1 cellular context compared by ENCODE assay signal in the genomic region with DNA sequence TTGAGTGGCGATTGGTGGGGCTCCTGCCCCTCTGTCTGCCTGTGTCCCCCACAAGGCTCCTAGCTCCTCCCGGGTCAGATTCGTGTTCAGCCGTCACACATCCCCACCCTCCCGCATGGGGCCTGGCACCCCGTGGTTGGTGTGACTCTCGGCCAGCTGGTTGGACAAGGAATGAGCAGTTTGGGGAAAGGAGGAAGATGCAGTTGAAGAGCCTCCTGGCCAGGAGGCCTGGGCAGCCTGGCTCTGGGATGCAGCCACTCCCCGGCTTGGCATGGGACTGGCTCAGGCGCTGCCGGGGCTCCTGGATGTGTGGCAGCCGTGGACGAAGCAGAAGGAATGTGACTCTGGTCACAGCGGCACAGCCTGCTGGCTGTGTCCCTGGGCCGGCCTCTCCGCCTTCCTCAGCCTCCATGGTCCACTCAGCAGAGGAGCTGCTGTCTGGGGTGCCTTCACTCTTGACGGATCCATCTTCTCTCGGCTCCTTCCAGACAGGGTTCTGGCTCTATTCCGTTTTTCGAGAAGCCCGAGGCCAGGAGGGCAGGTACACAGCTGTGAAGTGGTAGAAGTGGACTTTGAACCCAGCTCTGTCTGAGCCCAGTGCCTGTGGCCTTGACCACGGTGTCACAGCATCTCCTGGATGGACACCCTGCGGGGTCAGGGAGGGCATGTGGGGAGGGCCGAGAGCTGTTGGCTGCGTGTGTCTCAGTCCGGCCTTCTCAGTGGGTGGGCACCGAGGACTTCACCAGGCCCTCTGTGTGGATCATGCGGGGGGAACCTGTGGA.
TF ChIP-seq lines count a peak whose summit lies in the region.

No MANE protein-coding gene starts in this region.

TF ChIP-seq in HepG2, 621 proteins besides CTCF, POLR2A, EP300 and RAD21 (continued from another document and continues in another):
- TF ChIP-seq, protein P1, sequence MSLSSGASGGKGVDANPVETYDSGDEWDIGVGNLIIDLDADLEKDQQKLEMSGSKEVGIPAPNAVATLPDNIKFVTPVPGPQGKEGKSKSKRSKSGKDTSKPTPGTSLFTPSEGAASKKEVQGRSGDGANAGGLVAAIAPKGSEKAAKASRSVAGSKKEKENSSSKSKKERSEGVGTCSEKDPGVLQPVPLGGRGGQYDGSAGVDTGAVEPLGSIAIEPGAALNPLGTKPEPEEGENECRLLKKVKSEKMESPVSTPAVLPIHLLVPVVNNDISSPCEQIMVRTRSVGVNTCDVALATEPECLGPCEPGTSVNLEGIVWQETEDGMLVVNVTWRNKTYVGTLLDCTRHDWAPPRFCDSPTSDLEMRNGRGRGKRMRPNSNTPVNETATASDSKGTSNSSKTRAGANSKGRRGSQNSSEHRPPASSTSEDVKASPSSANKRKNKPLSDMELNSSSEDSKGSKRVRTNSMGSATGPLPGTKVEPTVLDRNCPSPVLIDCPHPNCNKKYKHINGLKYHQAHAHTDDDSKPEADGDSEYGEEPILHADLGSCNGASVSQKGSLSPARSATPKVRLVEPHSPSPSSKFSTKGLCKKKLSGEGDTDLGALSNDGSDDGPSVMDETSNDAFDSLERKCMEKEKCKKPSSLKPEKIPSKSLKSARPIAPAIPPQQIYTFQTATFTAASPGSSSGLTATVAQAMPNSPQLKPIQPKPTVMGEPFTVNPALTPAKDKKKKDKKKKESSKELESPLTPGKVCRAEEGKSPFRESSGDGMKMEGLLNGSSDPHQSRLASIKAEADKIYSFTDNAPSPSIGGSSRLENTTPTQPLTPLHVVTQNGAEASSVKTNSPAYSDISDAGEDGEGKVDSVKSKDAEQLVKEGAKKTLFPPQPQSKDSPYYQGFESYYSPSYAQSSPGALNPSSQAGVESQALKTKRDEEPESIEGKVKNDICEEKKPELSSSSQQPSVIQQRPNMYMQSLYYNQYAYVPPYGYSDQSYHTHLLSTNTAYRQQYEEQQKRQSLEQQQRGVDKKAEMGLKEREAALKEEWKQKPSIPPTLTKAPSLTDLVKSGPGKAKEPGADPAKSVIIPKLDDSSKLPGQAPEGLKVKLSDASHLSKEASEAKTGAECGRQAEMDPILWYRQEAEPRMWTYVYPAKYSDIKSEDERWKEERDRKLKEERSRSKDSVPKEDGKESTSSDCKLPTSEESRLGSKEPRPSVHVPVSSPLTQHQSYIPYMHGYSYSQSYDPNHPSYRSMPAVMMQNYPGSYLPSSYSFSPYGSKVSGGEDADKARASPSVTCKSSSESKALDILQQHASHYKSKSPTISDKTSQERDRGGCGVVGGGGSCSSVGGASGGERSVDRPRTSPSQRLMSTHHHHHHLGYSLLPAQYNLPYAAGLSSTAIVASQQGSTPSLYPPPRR (CRISPR knock-in tag; IDR thresholded peaks at IDR 0.05; ENCODE audit: borderline replicate concordance), result peak; percentile 72; the same call in 1 of the 2 replicates
- TF ChIP-seq STAG1 (CRISPR knock-in tag; IDR thresholded peaks at IDR 0.05) (peak; percentile 16; the same call in 1 of the 2 replicates), ZNF878 (CRISPR knock-in tag; IDR thresholded peaks at IDR 0.05) (no peak), GZF1 (CRISPR knock-in tag; IDR thresholded peaks at IDR 0.05) (no peak; the same call in 1 of the 2 replicates), HDAC2 (CRISPR knock-in tag; IDR thresholded peaks at IDR 0.05) (peak; percentile 95), NRL (CRISPR knock-in tag; IDR thresholded peaks at IDR 0.05; ENCODE audit: borderline replicate concordance) (no peak), RBM39 (IDR thresholded peaks at IDR 0.05; ENCODE audit: low read depth, low read length, poor library complexity, severe bottlenecking) (peak; percentile 47), ZFX (CRISPR knock-in tag; IDR thresholded peaks at IDR 0.05; ENCODE audit: low read depth) (peak; percentile 80), ZFP36 (IDR thresholded peaks at IDR 0.05; ENCODE audit: borderline replicate concordance, low read depth, low read length, partially characterized antibody) (no peak), ZNF552 (CRISPR knock-in tag; IDR thresholded peaks at IDR 0.05; ENCODE audit: borderline replicate concordance) (peak; percentile 12; the same call in 1 of the 2 replicates), HNF4G (IDR thresholded peaks at IDR 0.05; ENCODE audit: borderline replicate concordance, low read depth, low read length) (peak; percentile 96), HNF4G (CRISPR knock-in tag; IDR thresholded peaks at IDR 0.05; ENCODE audit: borderline replicate concordance, low read depth) (peak; percentile 99), RFXAP (CRISPR knock-in tag; IDR thresholded peaks at IDR 0.05; ENCODE audit: borderline replicate concordance) (no peak), ARID2 (CRISPR knock-in tag; IDR thresholded peaks at IDR 0.05; ENCODE audit: borderline replicate concordance) (0 out of 2 replicates have a peak, but pooled peaks have one; percentile 65), ZNF772 (CRISPR knock-in tag; IDR thresholded peaks at IDR 0.05) (peak; percentile 84), SP5 (CRISPR knock-in tag; IDR thresholded peaks at IDR 0.05; ENCODE audit: borderline replicate concordance, low read depth) (peak; percentile 75), POLR2AphosphoS5 (IDR thresholded peaks at IDR 0.05; ENCODE audit: low read depth, low read length) (peak; percentile 54; the same call in 1 of the 2 replicates), TBX2 (CRISPR knock-in tag; IDR thresholded peaks at IDR 0.05; ENCODE audit: borderline replicate concordance) (peak; percentile 90), KAT8 (CRISPR knock-in tag; IDR thresholded peaks at IDR 0.05) (peak; percentile 55; the same call in 1 of the 2 replicates), JUN (CRISPR knock-in tag; IDR thresholded peaks at IDR 0.05) (0 out of 2 replicates have a peak, but pooled peaks have one; percentile 21)
- TF ChIP-seq, protein P2, sequence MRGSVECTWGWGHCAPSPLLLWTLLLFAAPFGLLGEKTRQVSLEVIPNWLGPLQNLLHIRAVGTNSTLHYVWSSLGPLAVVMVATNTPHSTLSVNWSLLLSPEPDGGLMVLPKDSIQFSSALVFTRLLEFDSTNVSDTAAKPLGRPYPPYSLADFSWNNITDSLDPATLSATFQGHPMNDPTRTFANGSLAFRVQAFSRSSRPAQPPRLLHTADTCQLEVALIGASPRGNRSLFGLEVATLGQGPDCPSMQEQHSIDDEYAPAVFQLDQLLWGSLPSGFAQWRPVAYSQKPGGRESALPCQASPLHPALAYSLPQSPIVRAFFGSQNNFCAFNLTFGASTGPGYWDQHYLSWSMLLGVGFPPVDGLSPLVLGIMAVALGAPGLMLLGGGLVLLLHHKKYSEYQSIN (CRISPR knock-in tag; IDR thresholded peaks at IDR 0.05; ENCODE audit: borderline replicate concordance), result no peak
- TF ChIP-seq, protein P3, sequence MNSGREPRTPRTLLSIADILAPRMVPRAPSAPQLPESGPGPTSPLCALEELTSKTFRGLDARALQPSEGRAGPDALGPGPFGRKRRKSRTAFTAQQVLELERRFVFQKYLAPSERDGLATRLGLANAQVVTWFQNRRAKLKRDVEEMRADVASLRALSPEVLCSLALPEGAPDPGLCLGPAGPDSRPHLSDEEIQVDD (CRISPR knock-in tag; IDR thresholded peaks at IDR 0.05; ENCODE audit: borderline replicate concordance), result no peak
- TF ChIP-seq, protein P4, sequence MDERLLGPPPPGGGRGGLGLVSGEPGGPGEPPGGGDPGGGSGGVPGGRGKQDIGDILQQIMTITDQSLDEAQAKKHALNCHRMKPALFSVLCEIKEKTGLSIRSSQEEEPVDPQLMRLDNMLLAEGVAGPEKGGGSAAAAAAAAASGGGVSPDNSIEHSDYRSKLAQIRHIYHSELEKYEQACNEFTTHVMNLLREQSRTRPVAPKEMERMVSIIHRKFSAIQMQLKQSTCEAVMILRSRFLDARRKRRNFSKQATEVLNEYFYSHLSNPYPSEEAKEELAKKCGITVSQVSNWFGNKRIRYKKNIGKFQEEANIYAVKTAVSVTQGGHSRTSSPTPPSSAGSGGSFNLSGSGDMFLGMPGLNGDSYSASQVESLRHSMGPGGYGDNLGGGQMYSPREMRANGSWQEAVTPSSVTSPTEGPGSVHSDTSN (CRISPR knock-in tag; IDR thresholded peaks at IDR 0.05), result peak; percentile 35; the same call in 1 of the 2 replicates
- TF ChIP-seq, protein P5, sequence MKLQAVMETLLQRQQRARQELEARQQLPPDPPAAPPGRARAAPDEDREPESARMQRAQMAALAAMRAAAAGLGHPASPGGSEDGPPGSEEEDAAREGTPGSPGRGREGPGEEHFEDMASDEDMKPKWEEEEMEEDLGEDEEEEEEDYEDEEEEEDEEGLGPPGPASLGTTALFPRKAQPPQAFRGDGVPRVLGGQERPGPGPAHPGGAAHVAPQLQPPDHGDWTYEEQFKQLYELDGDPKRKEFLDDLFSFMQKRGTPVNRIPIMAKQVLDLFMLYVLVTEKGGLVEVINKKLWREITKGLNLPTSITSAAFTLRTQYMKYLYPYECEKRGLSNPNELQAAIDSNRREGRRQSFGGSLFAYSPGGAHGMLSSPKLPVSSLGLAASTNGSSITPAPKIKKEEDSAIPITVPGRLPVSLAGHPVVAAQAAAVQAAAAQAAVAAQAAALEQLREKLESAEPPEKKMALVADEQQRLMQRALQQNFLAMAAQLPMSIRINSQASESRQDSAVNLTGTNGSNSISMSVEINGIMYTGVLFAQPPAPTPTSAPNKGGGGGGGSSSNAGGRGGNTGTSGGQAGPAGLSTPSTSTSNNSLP (IDR thresholded peaks at IDR 0.05; ENCODE audit: low read depth, low read length), result no peak
- TF ChIP-seq, protein P6, sequence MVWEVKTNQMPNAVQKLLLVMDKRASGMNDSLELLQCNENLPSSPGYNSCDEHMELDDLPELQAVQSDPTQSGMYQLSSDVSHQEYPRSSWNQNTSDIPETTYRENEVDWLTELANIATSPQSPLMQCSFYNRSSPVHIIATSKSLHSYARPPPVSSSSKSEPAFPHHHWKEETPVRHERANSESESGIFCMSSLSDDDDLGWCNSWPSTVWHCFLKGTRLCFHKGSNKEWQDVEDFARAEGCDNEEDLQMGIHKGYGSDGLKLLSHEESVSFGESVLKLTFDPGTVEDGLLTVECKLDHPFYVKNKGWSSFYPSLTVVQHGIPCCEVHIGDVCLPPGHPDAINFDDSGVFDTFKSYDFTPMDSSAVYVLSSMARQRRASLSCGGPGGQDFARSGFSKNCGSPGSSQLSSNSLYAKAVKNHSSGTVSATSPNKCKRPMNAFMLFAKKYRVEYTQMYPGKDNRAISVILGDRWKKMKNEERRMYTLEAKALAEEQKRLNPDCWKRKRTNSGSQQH (CRISPR knock-in tag; IDR thresholded peaks at IDR 0.05; ENCODE audit: low read depth), result peak; percentile 36; the same call in 1 of the 2 replicates
- TF ChIP-seq, protein P7, sequence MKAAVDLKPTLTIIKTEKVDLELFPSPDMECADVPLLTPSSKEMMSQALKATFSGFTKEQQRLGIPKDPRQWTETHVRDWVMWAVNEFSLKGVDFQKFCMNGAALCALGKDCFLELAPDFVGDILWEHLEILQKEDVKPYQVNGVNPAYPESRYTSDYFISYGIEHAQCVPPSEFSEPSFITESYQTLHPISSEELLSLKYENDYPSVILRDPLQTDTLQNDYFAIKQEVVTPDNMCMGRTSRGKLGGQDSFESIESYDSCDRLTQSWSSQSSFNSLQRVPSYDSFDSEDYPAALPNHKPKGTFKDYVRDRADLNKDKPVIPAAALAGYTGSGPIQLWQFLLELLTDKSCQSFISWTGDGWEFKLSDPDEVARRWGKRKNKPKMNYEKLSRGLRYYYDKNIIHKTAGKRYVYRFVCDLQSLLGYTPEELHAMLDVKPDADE (CRISPR knock-in tag; IDR thresholded peaks at IDR 0.05), result no peak
- TF ChIP-seq, protein P8, sequence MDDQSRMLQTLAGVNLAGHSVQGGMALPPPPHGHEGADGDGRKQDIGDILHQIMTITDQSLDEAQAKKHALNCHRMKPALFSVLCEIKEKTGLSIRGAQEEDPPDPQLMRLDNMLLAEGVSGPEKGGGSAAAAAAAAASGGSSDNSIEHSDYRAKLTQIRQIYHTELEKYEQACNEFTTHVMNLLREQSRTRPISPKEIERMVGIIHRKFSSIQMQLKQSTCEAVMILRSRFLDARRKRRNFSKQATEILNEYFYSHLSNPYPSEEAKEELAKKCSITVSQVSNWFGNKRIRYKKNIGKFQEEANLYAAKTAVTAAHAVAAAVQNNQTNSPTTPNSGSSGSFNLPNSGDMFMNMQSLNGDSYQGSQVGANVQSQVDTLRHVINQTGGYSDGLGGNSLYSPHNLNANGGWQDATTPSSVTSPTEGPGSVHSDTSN (CRISPR knock-in tag; IDR thresholded peaks at IDR 0.05; ENCODE audit: borderline replicate concordance), result no peak
- TF ChIP-seq, protein P9, sequence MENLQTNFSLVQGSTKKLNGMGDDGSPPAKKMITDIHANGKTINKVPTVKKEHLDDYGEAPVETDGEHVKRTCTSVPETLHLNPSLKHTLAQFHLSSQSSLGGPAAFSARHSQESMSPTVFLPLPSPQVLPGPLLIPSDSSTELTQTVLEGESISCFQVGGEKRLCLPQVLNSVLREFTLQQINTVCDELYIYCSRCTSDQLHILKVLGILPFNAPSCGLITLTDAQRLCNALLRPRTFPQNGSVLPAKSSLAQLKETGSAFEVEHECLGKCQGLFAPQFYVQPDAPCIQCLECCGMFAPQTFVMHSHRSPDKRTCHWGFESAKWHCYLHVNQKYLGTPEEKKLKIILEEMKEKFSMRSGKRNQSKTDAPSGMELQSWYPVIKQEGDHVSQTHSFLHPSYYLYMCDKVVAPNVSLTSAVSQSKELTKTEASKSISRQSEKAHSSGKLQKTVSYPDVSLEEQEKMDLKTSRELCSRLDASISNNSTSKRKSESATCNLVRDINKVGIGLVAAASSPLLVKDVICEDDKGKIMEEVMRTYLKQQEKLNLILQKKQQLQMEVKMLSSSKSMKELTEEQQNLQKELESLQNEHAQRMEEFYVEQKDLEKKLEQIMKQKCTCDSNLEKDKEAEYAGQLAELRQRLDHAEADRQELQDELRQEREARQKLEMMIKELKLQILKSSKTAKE (CRISPR knock-in tag; IDR thresholded peaks at IDR 0.05; ENCODE audit: borderline replicate concordance), result peak; percentile 98
- TF ChIP-seq, protein P10, sequence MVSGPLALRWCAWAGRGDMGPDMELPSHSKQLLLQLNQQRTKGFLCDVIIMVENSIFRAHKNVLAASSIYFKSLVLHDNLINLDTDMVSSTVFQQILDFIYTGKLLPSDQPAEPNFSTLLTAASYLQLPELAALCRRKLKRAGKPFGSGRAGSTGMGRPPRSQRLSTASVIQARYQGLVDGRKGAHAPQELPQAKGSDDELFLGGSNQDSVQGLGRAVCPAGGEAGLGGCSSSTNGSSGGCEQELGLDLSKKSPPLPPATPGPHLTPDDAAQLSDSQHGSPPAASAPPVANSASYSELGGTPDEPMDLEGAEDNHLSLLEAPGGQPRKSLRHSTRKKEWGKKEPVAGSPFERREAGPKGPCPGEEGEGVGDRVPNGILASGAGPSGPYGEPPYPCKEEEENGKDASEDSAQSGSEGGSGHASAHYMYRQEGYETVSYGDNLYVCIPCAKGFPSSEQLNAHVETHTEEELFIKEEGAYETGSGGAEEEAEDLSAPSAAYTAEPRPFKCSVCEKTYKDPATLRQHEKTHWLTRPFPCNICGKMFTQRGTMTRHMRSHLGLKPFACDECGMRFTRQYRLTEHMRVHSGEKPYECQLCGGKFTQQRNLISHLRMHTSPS (CRISPR knock-in tag; IDR thresholded peaks at IDR 0.05; ENCODE audit: low read depth), result peak; percentile 78
